ENCODE assay signal across 14 cellular contexts in genomic region chr1:20663969-20664715, GRCh38. TPM values are rescaled to one million over a fixed set of nuclear protein-coding genes. Genes with fewer than 3 reads are reported as not detected.
"Had no signal": no experiment of that assay in that cellular context is flagged by ENCODE, and none has a peak within 500 bp of the region (broad histone marks: within the 10 kb centered on the region; RNA-seq: fewer than 3 reads in every experiment).

No MANE protein-coding gene starts in this region.

- H3K4me3 ChIP-seq: breast epithelium, dorsolateral prefrontal cortex, hepatocyte, pancreas, thyroid gland had no signal

- H3K27ac ChIP-seq: breast epithelium, dorsolateral prefrontal cortex, hepatocyte, pancreas, thyroid gland had no signal

- H3K9me3 Mint-ChIP-seq: activated T-helper 1 cell treated with anti-CD3 and anti-CD28 coated beads, Interleukin-12 subunit alpha, Interleukin-12 subunit beta, Interleukin-2, Interleukin-4 antibody, amounts not matched to agents 30 ng/mL and 10 ng/mL and 1 ng/mL, durations not matched to agents 14 hours and 24 hours and 36 hours; memory B cell; naive thymus-derived CD8-positive, alpha-beta T cell had no signal

- H3K4me3 Mint-ChIP-seq: activated CD4-positive, alpha-beta T cell treated with anti-CD3 and anti-CD28 coated beads, Interleukin-2, amount 10 ng/mL, durations not matched to agents 7 days and 5 days; stimulated activated naive B cell treated with anti-CD40 and anti-IgM and Interleukin-4, amounts not matched to agents 10 μg/mL and 1 μg/mL and 100 μg/mL, for 72 hours had no signal

- H2AFZ ChIP-seq: hepatocyte had no signal

- H3K27me3 Mint-ChIP-seq: activated CD4-positive, alpha-beta T cell treated with anti-CD3 and anti-CD28 coated beads, Interleukin-2, amount 10 ng/mL, durations not matched to agents 7 days and 5 days; memory B cell; naive thymus-derived CD8-positive, alpha-beta T cell had no signal

- H3K4me2 ChIP-seq: hepatocyte had no signal

- H3K9me3 ChIP-seq: breast epithelium, pancreas, thyroid gland had no signal

- H3K27me3 ChIP-seq: breast epithelium, dorsolateral prefrontal cortex, hepatocyte, pancreas, thyroid gland had no signal

- ATAC-seq: esophagus mucosa; left lobe of liver; naive thymus-derived CD8-positive, alpha-beta T cell; pancreas; stimulated activated naive B cell treated with anti-CD40 and anti-IgM and Interleukin-4, amounts not matched to agents 10 μg/mL and 1 μg/mL and 100 μg/mL, for 72 hours had no signal

- H3K36me3 ChIP-seq: breast epithelium, pancreas, thyroid gland had no signal

- H3K27ac Mint-ChIP-seq: activated T-helper 1 cell treated with anti-CD3 and anti-CD28 coated beads, Interleukin-12 subunit alpha, Interleukin-12 subunit beta, Interleukin-2, Interleukin-4 antibody, amounts not matched to agents 30 ng/mL and 10 ng/mL and 1 ng/mL, durations not matched to agents 14 hours and 24 hours and 36 hours; memory B cell; stimulated activated naive B cell treated with anti-CD40 and anti-IgM and Interleukin-4, amounts not matched to agents 10 μg/mL and 1 μg/mL and 100 μg/mL, for 72 hours had no signal

- H3K36me3 Mint-ChIP-seq: memory B cell had no signal

- DNase-seq: activated CD4-positive, alpha-beta T cell treated with anti-CD3 and anti-CD28 coated beads, Interleukin-2, amount 10 ng/mL, durations not matched to agents 7 days and 5 days; activated CD8-positive, alpha-beta memory T cell treated with anti-CD3 and anti-CD28 coated beads for 24 hours; aorta; dorsolateral prefrontal cortex; pancreas; stimulated activated naive B cell treated with anti-CD40 and anti-IgM and Interleukin-4, amounts not matched to agents 10 μg/mL and 1 μg/mL and 100 μg/mL, for 72 hours; thyroid gland had no signal

RNA-seq across cellular contexts. Expression of gene KIF17, which starts 53.7 kb away (rescaled TPM):
- total RNA-seq: activated CD4-positive, alpha-beta T cell treated with anti-CD3 and anti-CD28 coated beads, Interleukin-2, amount 10 ng/mL, durations not matched to agents 7 days and 5 days; activated T-helper 1 cell treated with anti-CD3 and anti-CD28 coated beads, Interleukin-12 subunit alpha, Interleukin-12 subunit beta, Interleukin-2, Interleukin-4 antibody, amounts not matched to agents 30 ng/mL and 10 ng/mL and 1 ng/mL, durations not matched to agents 14 hours and 24 hours and 36 hours; naive thymus-derived CD8-positive, alpha-beta T cell had no signal
